In genomic region chr19:53463263-53463662, GRCh38 we compare ENCODE assay signal across 2 cellular contexts.
TF ChIP-seq lines count a peak whose summit lies in the region.

No MANE protein-coding gene starts in this region.

TF ChIP-seq in HepG2, 621 proteins besides CTCF, POLR2A, EP300 and RAD21:
- TF ChIP-seq JARID2 (CRISPR knock-in tag; IDR thresholded peaks at IDR 0.05; ENCODE audit: insufficient replicate concordance) (no peak), HIC2 (CRISPR knock-in tag; IDR thresholded peaks at IDR 0.05; ENCODE audit: low read depth) (no peak), ATF5 (CRISPR knock-in tag; IDR thresholded peaks at IDR 0.05; ENCODE audit: low read depth) (no peak), SP2 (CRISPR knock-in tag; IDR thresholded peaks at IDR 0.05) (no peak), HNRNPL (IDR thresholded peaks at IDR 0.05; ENCODE audit: low read depth, low read length) (no peak), ZZZ3 (CRISPR knock-in tag; IDR thresholded peaks at IDR 0.05; ENCODE audit: borderline replicate concordance) (no peak), CERS6 (CRISPR knock-in tag; IDR thresholded peaks at IDR 0.05) (no peak), FOXP1 (IDR thresholded peaks at IDR 0.05) (no peak), FOXP1 (CRISPR knock-in tag; IDR thresholded peaks at IDR 0.05) (no peak), CREM (IDR thresholded peaks at IDR 0.05) (no peak), CREM (CRISPR knock-in tag; IDR thresholded peaks at IDR 0.05) (no peak), PAWR (CRISPR knock-in tag; IDR thresholded peaks at IDR 0.05; ENCODE audit: borderline replicate concordance) (no peak), NFE2 (CRISPR knock-in tag; IDR thresholded peaks at IDR 0.05) (no peak), HNRNPUL1 (IDR thresholded peaks at IDR 0.05; ENCODE audit: low read depth, low read length) (no peak), STAG1 (CRISPR knock-in tag; IDR thresholded peaks at IDR 0.05) (no peak), ZNF280B (CRISPR knock-in tag; IDR thresholded peaks at IDR 0.05; ENCODE audit: borderline replicate concordance) (no peak), ZNF879 (CRISPR knock-in tag; IDR thresholded peaks at IDR 0.05) (no peak), ZSCAN29 (CRISPR knock-in tag; conservative IDR thresholded peaks at IDR 0.05) (no peak), ZNF615 (CRISPR knock-in tag; IDR thresholded peaks at IDR 0.05; ENCODE audit: borderline replicate concordance) (no peak)
- TF ChIP-seq, protein P1, sequence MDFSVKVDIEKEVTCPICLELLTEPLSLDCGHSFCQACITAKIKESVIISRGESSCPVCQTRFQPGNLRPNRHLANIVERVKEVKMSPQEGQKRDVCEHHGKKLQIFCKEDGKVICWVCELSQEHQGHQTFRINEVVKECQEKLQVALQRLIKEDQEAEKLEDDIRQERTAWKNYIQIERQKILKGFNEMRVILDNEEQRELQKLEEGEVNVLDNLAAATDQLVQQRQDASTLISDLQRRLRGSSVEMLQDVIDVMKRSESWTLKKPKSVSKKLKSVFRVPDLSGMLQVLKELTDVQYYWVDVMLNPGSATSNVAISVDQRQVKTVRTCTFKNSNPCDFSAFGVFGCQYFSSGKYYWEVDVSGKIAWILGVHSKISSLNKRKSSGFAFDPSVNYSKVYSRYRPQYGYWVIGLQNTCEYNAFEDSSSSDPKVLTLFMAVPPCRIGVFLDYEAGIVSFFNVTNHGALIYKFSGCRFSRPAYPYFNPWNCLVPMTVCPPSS (IDR thresholded peaks at IDR 0.05): no peak

TF ChIP-seq in H1, 55 proteins besides CTCF, POLR2A, EP300 and RAD21:
- TF ChIP-seq RBBP5 (IDR thresholded peaks at IDR 0.05; ENCODE audit: borderline replicate concordance, low read depth, low read length) (0 out of 2 replicates have a peak, but pooled peaks have one; percentile 46), SIN3A (conservative IDR thresholded peaks at IDR 0.05 in 1 of 2, IDR thresholded peaks at IDR 0.05 in 1 of 2; ENCODE audit: low read depth in 1 of 2, low read length in 2 of 2) (0 out of 4 replicates have a peak, but pooled peaks of 1 of the 2 experiments have one; percentile 9)
- TF ChIP-seq, protein P2, sequence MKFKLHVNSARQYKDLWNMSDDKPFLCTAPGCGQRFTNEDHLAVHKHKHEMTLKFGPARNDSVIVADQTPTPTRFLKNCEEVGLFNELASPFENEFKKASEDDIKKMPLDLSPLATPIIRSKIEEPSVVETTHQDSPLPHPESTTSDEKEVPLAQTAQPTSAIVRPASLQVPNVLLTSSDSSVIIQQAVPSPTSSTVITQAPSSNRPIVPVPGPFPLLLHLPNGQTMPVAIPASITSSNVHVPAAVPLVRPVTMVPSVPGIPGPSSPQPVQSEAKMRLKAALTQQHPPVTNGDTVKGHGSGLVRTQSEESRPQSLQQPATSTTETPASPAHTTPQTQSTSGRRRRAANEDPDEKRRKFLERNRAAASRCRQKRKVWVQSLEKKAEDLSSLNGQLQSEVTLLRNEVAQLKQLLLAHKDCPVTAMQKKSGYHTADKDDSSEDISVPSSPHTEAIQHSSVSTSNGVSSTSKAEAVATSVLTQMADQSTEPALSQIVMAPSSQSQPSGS (IDR thresholded peaks at IDR 0.05; ENCODE audit: low read length): no peak
TF ChIP-seq in H1: peak in this region for 2.
